1 cellular context compared by ENCODE assay signal in the genomic region with DNA sequence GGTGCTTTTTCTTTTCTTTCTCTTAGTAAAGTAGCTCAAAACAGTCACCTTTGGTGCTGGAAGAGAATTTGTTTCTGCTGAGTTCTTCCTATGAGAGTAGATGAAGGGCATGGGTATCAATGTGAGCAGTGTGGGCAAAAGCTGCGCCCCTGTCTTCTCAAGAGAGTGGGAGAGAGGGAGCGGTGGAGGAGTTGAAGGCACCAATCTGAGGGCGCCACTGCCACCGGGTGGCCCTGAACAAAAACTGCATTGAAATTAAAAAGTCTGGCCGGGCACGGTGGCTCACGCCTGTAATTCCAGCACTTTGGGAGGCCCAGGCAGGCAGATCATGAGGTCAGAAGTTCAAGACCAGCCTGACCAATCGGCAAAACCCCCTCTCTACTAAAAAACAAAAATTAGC.
TF ChIP-seq lines count a peak whose summit lies in the region.

No MANE protein-coding gene starts in this region.

TF ChIP-seq in H1, 55 proteins besides CTCF, POLR2A, EP300 and RAD21:
- TF ChIP-seq JUND (IDR thresholded peaks at IDR 0.05; ENCODE audit: low read length): no peak
TF ChIP-seq in H1: peak in this region for 0.
